In the genomic region with DNA sequence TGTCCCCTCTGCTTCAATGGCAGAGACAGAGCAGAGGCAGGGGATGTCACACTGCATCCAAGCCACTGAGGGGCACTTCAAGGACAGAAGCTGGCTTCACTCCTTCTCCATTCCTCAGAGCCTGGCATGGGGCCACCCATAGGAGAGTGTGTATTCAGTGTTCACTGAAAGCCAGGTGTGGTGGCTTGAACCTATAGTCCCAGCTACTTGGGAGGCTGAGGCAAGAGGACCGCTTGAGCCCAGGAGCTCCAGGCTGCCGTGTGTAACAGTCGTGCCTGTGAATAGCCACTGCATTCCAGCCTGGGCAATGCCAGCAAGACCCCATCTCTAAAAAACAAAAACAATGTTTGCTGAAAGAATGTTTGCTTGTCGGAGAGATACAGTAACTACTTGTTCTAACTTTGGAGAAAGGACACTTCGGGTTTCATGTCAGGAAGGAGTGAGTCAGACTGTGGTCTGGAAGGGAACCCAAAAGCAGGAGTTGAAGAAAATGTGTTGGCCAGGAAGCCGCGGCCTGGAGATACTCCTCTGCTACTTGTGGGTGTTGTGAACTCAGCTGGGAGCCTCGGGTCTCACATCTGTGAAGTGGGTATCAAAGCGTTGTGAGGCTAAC, we compare ENCODE assay signal across 8 cellular contexts. TPM values are rescaled to one million over a fixed set of nuclear protein-coding genes. Genes with fewer than 3 reads are reported as not detected.
DNase-seq lines count a peak whose midpoint lies in the region; ATAC-seq, FAIRE-seq and TF ChIP-seq lines count a peak whose summit lies in the region.

No MANE protein-coding gene starts in this region.

- no peak for FAIRE-seq in kidney (lab: Jason Lieb, UNC)

- H3K9ac ChIP-seq in adipocyte (ENCODE audit: low read length) (peak overlapping the region; percentile 66), kidney (ENCODE audit: low read length in 2 of 2) (no peak overlapping the region)

- H3K4me3 ChIP-seq in adipocyte (ENCODE audit: low read length) = peak overlapping the region; percentile 26
- no peak overlapping the region for H3K4me3 ChIP-seq in kidney (ENCODE audit: low read length in 2 of 2)

- TF ChIP-seq CTCF in kidney (IDR thresholded peaks at IDR 0.05; ENCODE audit: borderline replicate concordance, extremely low read depth, insufficient read depth) = no peak

- no peak for ATAC-seq in HG02938 (IDR thresholded peaks at IDR 0.05; ENCODE audit: unreplicated experiment)
- no peak for ATAC-seq in HG03039 (IDR thresholded peaks at IDR 0.05; ENCODE audit: unreplicated experiment)

- H3K36me3 ChIP-seq in adipocyte (ENCODE audit: control insufficient read depth, insufficient read depth, low read length, severe bottlenecking) = no peaks in the 10 kb centered on the region
- H3K36me3 ChIP-seq in kidney (ENCODE audit: control insufficient read depth in 1 of 2, insufficient read depth in 2 of 2, low read length in 2 of 2) = peaks cover 0 to 3% of the 10 kb centered on the region in 2 donors

- peak overlapping the region; percentile 13 to 40 for H3K27ac ChIP-seq in kidney (ENCODE audit: low read depth in 2 of 2, low read length in 2 of 2)

- no peaks in the 10 kb centered on the region for H3K27me3 ChIP-seq in adipocyte (replicated peaks; ENCODE audit: control insufficient read depth, insufficient read depth, low read length)

- intact Hi-C loops in kidney (cut with DNase I) = loop anchor here (10.0 kb wide), 1 partner anchor 167 kb away; the partner anchor contains the start of gene CDK17

- H3K9me3 ChIP-seq in adipocyte (ENCODE audit: control insufficient read depth, low read length) (no peaks in the 10 kb centered on the region), kidney (ENCODE audit: control insufficient read depth in 1 of 2, low read length in 2 of 2) (no peaks in the 10 kb centered on the region)

- peaks cover 82% of the 10 kb centered on the region for H3K4me1 ChIP-seq in adipocyte (ENCODE audit: control insufficient read depth, insufficient read depth, low read length)
- H3K4me1 ChIP-seq in kidney (ENCODE audit: control insufficient read depth in 1 of 2, insufficient read depth in 1 of 2, low read depth in 1 of 2, low read length in 2 of 2) = peaks cover 0 to 13% of the 10 kb centered on the region in 2 donors

- DNase-seq in GDM1 (lab: John Stamatoyannopoulos, UW) (peak; percentile 71), SKM-1 treated with dmso at 0.1 percent for 144 hours (lab: John Stamatoyannopoulos, UW; ENCODE audit: unreplicated experiment) (peak; percentile 3), adipocyte (ENCODE audit: low read depth) (peak; percentile 90), kidney (no peak), GOT3 (lab: John Stamatoyannopoulos, UW) (no peak)
- DNase-seq in stimulated activated CD8-positive, alpha-beta memory T cell treated with anti-CD3 and anti-CD28 coated beads, Interleukin-15, amount 100 ng/mL, for 48 hours (ENCODE audit: low read depth in 2 of 2) = peak; percentile 43 to 45

RNA-seq across cellular contexts. Expression of gene ELK3, which starts 43.4 kb away (rescaled TPM):
- total RNA-seq in kidney = 59.5 TPM
- 10.5 TPM for polyA plus RNA-seq in kidney (ENCODE audit: insufficient read depth, low read depth, low replicate concordance)

Comparison
In these comparisons a context has a peak if more than half of its experiments do, and no peak if none do; other contexts are left out.
1. DNase-seq: peak in GDM1 (single experiment), SKM-1 treated with dmso at 0.1 percent for 144 hours (single experiment), adipocyte (single experiment) and stimulated activated CD8-positive, alpha-beta memory T cell treated with anti-CD3 and anti-CD28 coated beads, Interleukin-15, amount 100 ng/mL, for 48 hours (2 of 2); none in kidney (single experiment) and GOT3 (single experiment).